Comparison of ENCODE assay signal across 8 cellular contexts in the genomic region with DNA sequence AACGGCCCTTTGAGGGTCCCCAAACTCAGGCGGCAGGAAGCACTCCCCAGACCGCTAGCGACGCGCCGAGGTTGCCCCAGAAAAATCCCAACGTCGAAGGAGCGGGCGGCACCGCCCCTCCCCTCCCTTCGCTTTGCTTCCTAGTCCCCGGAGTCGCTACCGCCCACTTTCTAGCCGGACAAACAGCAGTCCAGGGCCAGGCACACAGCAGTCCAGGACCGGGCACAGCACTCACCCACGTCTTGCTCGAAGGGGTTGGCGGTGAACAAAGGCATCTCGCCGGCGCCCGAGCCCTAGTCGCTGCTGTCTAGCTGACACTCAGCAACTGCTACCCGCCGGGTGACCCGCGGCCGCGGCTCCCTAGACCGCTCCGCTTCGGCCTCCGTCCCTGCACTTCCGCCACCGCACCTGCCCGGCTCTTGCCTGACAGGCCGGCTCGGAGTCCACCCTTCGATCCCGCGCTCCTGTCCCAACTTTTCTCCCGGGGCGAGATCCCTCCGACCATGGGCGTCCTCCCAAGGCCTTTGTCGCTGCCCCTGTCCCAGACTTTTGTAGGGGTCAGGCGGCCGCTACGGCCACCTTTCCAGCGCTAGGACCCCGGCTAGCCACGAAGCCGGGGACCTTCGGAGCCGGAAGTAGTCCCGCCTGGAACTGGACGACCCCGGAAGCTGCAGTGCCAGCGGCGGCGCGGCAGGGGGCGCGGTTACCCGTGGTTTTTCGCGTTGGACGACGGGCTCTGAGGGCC. TPM values are rescaled to one million over a fixed set of nuclear protein-coding genes. Genes with fewer than 3 reads are reported as not detected.
A peak's percentile ranks its signal among the peaks of the same experiment; 100 is the strongest.
DNase-seq lines count a peak whose midpoint lies in the region; ATAC-seq and TF ChIP-seq lines count a peak whose summit lies in the region.

STAM2 (minus strand) TSS at position 396 of the 745 bp plus-strand sequence; CDS start at position 275, 121 bp downstream.

- in situ Hi-C loops in G401 (cut with HindIII; ENCODE audit: low sequenced_read_pairs), result no loop called here

- no peaks in the 10 kb centered on the region for H3K36me3 Mint-ChIP-seq in natural killer cell treated with Interleukin-12 subunit alpha and Interleukin-12 subunit beta and Interleukin-15 and Interleukin-18, amount 100 ng/mL, for 72 hours

- H3K27me3 Mint-ChIP-seq in natural killer cell treated with Interleukin-12 subunit alpha and Interleukin-12 subunit beta and Interleukin-15 and Interleukin-18, amount 100 ng/mL, for 72 hours, result peaks cover under 1 to 9% of the 10 kb centered on the region in 2 donors

- H3K4me3 ChIP-seq in LNCaP clone FGC (ENCODE audit: low read depth, low read length), result peak within 1 kb of the TSS; percentile 86

- no peaks in the 10 kb centered on the region for H3K9me3 Mint-ChIP-seq in natural killer cell treated with Interleukin-12 subunit alpha and Interleukin-12 subunit beta and Interleukin-15 and Interleukin-18, amount 100 ng/mL, for 72 hours

- peak within 1 kb of the TSS; percentile 94 for H3K4me3 Mint-ChIP-seq in natural killer cell treated with Interleukin-12 subunit alpha and Interleukin-12 subunit beta and Interleukin-15 and Interleukin-18, amount 100 ng/mL, for 72 hours

- peak; percentile 88 for TF ChIP-seq CTCF in LNCaP clone FGC (IDR thresholded peaks at IDR 0.05; ENCODE audit: control insufficient read depth, extremely low read depth, insufficient read depth)

- ATAC-seq in natural killer cell treated with Interleukin-12 subunit alpha and Interleukin-12 subunit beta and Interleukin-15 and Interleukin-18, amount 100 ng/mL, for 72 hours, result peak; percentile 93
- peak; percentile 93 for ATAC-seq in stimulated activated naive CD8-positive, alpha-beta T cell treated with anti-CD3 and anti-CD28 coated beads, Interleukin-15, Interleukin-2, amounts not matched to agents 100 U/mL and 50 U/mL, for 24 hours

- peaks cover 23 to 38% of the 10 kb centered on the region in 2 donors for H3K4me1 Mint-ChIP-seq in natural killer cell treated with Interleukin-12 subunit alpha and Interleukin-12 subunit beta and Interleukin-15 and Interleukin-18, amount 100 ng/mL, for 72 hours (ENCODE audit: low read depth in 2 of 2)

- H3K27ac Mint-ChIP-seq in natural killer cell treated with Interleukin-12 subunit alpha and Interleukin-12 subunit beta and Interleukin-15 and Interleukin-18, amount 100 ng/mL, for 72 hours, result peak within 1 kb of the TSS; percentile 100

- DNase-seq in G401 (ENCODE audit: low spot score) (peak; percentile 88), H4 (ENCODE audit: low spot score) (peak; percentile 84), LNCaP clone FGC (ENCODE audit: low read depth) (peak; percentile 66), fibroblast of peridontal ligament (ENCODE audit: extremely low read depth) (peak; percentile 92)
- peak; percentile 88 for DNase-seq in activated T-helper 9 cell treated with anti-CD3 and anti-CD28 coated beads, Interleukin-2, amount 50 U/mL, for 16 hours (ENCODE audit: low read depth)
- peak; percentile 93 for DNase-seq in natural killer cell treated with Interleukin-12 subunit alpha and Interleukin-12 subunit beta and Interleukin-15 and Interleukin-18, amount 100 ng/mL, for 72 hours (ENCODE audit: low spot score)
- peak; percentile 94 for DNase-seq in stimulated activated naive CD8-positive, alpha-beta T cell treated with anti-CD3 and anti-CD28 coated beads, Interleukin-15, Interleukin-2, amounts not matched to agents 100 U/mL and 50 U/mL, for 24 hours

- peak; percentile 78 for TF ChIP-seq POLR2A in Raji (IDR thresholded peaks at IDR 0.05; ENCODE audit: insufficient read depth, low read depth, low read length)

RNA-seq across cellular contexts. Expression of gene STAM2, which starts in this region (rescaled TPM):
- total RNA-seq in G401 (2014; rRNA removed; shearing (Covaris generic)), result 12.6 and 17.1 TPM in 2 replicates
- total RNA-seq in H4 (2014; rRNA removed; shearing (Covaris generic)), result 21.6 and 23.7 TPM in 2 replicates
- total RNA-seq in natural killer cell treated with Interleukin-12 subunit alpha and Interleukin-12 subunit beta and Interleukin-15 and Interleukin-18, amount 100 ng/mL, for 72 hours, result 10 to 100 TPM; 14.4 to 24.3 TPM

Comparison
In these comparisons a context has a peak if more than half of its experiments do, and no peak if none do; other contexts are left out.
1. Peak in every context shown above with its lines: DNase-seq, ATAC-seq and H3K4me3 ChIP-seq.